Comparison of ENCODE assay signal across 1 cellular context in the genomic region with DNA sequence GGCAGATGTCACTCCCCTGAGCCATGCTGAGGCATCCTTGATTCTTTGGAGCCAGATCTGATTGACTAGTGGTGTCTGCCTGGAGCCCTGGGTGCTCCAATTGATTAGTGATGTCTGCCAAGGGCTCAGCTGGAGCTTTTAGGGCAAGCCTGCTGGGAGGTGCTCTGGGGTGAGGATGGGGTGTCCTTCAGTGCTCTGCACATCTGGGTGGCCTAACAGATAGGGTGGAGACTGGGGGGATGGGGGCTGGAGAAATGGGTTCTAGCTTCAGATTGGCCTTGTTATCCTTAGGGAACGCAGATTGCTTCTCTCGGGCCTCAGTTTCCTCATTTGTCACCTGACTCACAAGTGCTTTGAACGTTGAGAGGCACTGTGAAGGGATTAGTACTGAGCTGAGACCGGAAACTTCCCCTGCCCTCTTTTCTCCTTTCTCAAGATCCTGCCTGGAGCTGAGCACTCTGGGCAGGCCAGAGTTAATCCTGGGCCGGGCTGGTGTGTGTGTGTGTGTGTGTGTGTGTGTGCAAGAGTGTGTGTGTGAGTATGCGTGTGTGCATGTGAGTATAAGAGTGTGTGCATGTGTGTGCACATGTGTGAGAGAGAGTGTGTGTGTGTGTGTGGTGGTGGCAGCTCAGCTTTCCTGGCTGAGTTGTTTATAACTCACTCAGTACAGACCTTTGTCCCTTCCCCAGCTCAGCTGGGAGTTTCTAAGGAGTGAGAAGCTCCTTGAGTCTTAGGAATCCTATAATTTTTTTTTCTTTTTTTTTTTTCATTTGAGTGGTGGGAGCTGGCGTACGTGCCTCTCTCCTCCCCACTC.
TF ChIP-seq lines count a peak whose summit lies in the region.

No MANE protein-coding gene starts in this region.

TF ChIP-seq in GM12878, 131 proteins besides CTCF, POLR2A, EP300 and RAD21:
- TF ChIP-seq, protein P1, sequence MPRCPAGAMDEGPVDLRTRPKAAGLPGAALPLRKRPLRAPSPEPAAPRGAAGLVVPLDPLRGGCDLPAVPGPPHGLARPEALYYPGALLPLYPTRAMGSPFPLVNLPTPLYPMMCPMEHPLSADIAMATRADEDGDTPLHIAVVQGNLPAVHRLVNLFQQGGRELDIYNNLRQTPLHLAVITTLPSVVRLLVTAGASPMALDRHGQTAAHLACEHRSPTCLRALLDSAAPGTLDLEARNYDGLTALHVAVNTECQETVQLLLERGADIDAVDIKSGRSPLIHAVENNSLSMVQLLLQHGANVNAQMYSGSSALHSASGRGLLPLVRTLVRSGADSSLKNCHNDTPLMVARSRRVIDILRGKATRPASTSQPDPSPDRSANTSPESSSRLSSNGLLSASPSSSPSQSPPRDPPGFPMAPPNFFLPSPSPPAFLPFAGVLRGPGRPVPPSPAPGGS (IDR thresholded peaks at IDR 0.05; ENCODE audit: borderline replicate concordance, insufficient read depth, low read depth, low read length, poor library complexity, severe bottlenecking), result peak; percentile 79
- TF ChIP-seq FOXK2 (IDR thresholded peaks at IDR 0.05) (no peak), SRF (IDR thresholded peaks at IDR 0.05; ENCODE audit: low read depth in 2 of 2, low read length in 2 of 2) (peak in 1 of 2 experiments; percentile 91; a peak in 2 of 4 replicates), NR2C2 (IDR thresholded peaks at IDR 0.05; ENCODE audit: borderline replicate concordance, control insufficient read depth, insufficient read length, low read depth) (peak; percentile 60)
- TF ChIP-seq, protein P2, sequence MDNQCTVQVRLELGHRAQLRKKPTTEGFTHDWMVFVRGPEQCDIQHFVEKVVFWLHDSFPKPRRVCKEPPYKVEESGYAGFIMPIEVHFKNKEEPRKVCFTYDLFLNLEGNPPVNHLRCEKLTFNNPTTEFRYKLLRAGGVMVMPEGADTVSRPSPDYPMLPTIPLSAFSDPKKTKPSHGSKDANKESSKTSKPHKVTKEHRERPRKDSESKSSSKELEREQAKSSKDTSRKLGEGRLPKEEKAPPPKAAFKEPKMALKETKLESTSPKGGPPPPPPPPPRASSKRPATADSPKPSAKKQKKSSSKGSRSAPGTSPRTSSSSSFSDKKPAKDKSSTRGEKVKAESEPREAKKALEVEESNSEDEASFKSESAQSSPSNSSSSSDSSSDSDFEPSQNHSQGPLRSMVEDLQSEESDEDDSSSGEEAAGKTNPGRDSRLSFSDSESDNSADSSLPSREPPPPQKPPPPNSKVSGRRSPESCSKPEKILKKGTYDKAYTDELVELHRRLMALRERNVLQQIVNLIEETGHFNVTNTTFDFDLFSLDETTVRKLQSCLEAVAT (IDR thresholded peaks at IDR 0.05), result peak; percentile 98
- TF ChIP-seq, protein P3, sequence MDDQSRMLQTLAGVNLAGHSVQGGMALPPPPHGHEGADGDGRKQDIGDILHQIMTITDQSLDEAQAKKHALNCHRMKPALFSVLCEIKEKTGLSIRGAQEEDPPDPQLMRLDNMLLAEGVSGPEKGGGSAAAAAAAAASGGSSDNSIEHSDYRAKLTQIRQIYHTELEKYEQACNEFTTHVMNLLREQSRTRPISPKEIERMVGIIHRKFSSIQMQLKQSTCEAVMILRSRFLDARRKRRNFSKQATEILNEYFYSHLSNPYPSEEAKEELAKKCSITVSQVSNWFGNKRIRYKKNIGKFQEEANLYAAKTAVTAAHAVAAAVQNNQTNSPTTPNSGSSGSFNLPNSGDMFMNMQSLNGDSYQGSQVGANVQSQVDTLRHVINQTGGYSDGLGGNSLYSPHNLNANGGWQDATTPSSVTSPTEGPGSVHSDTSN (IDR thresholded peaks at IDR 0.05; ENCODE audit: insufficient replicate concordance, low read depth, low read length), result peak; percentile 42
